In genomic region chr11:95586681-95587080, GRCh38 we compare ENCODE assay signal across 20 cellular contexts.
DNase-seq lines count a peak whose midpoint lies in the region; ATAC-seq, FAIRE-seq and TF ChIP-seq lines count a peak whose summit lies in the region.
"Had no signal": no experiment of that assay in that cellular context is flagged by ENCODE, and none has a peak within 500 bp of the region (broad histone marks: within the 10 kb centered on the region; RNA-seq: fewer than 3 reads in every experiment).

No MANE protein-coding gene starts in this region.

- H3K23ac ChIP-seq in H9 (ENCODE audit: insufficient read length, low read depth, low read length) = no peak overlapping the region

- no peak overlapping the region for H3K4ac ChIP-seq in H9 (ENCODE audit: low read depth, low read length)

- H3K27ac Mint-ChIP-seq in H9 (0 out of 7 replicates have a peak overlapping the region, but pooled peaks of 1 of the 3 experiments have one; percentile 43), mesothelial cell of epicardium (peak overlapping the region; percentile 50)
- peak overlapping the region; percentile 39 for H3K27ac Mint-ChIP-seq in activated T-helper 2 cell treated with anti-CD3 and anti-CD28 coated beads, Interferon-gamma antibody, Interleukin-2, Interleukin-4, amounts not matched to agents 10 μg/mL and 5 μg/mL and 100 μg/mL, durations not matched to agents 14 hours and 24 hours and 36 hours
- H3K27ac Mint-ChIP-seq: CD8-positive, alpha-beta memory T cell had no signal

- H3K4me1 ChIP-seq in H9 (ENCODE audit: insufficient read depth, low read length) = no peaks in the 10 kb centered on the region
- H3K4me1 ChIP-seq: BLaER1 treated with 17β-estradiol and CSF1 and Interleukin-3, amounts not matched to agents 10 nM and 100 nM had no signal

- no peak overlapping the region for H2BK12ac ChIP-seq in H9 (ENCODE audit: insufficient read length, low read depth, low read length)

- no peak overlapping the region for H3K9ac ChIP-seq in H9 (ENCODE audit: extremely low read depth, insufficient read length, low read length)
- H3K9ac ChIP-seq: BLaER1 treated with 17β-estradiol and CSF1 and Interleukin-3, amounts not matched to agents 10 nM and 100 nM had no signal

- no peak overlapping the region for H2BK5ac ChIP-seq in H9 (ENCODE audit: insufficient read length, low read length)

- no peak overlapping the region for H2AK5ac ChIP-seq in H9 (ENCODE audit: insufficient read length, low read length)

- no peak overlapping the region for H3T11ph ChIP-seq in H9 (ENCODE audit: low read length)

- H3K23me2 ChIP-seq in H9 (ENCODE audit: insufficient read length, low read depth, low read length, poor library complexity, severe bottlenecking) = no peaks in the 10 kb centered on the region

- no CpG with 5 or more reads among the region's 4 CpGs for WGBS in H9 (ENCODE audit: extremely low coverage, insufficient read length, low lambda C conversion rate)

- H3K18ac ChIP-seq in H9 (ENCODE audit: insufficient read length, low read depth, low read length) = no peak overlapping the region

- H2AFZ ChIP-seq in H9 (ENCODE audit: low read length) = peak overlapping the region; percentile 40

- no peak overlapping the region for H3K27ac ChIP-seq in H9 (ENCODE audit: insufficient read length, low read depth, low read length)
- H3K27ac ChIP-seq: BLaER1 treated with 17β-estradiol and CSF1 and Interleukin-3, amounts not matched to agents 10 nM and 100 nM; RWPE1 had no signal

- H3K9me3 ChIP-seq in H9 (ENCODE audit: control insufficient read depth, low read depth, low read length) = no peaks in the 10 kb centered on the region
- H3K9me3 ChIP-seq: BLaER1 treated with 17β-estradiol and CSF1 and Interleukin-3, amounts not matched to agents 10 nM and 100 nM had no signal

- H3K27me3 ChIP-seq in H9 (ENCODE audit: insufficient read depth, low read length) = no peaks in the 10 kb centered on the region
- H3K27me3 ChIP-seq: BLaER1 treated with 17β-estradiol and CSF1 and Interleukin-3, amounts not matched to agents 10 nM and 100 nM had no signal

- H4K5ac ChIP-seq in H9 (ENCODE audit: insufficient read length, low read depth, low read length) = no peak overlapping the region

- no peak overlapping the region for H3K4me2 ChIP-seq in H9 (ENCODE audit: insufficient read depth, insufficient read length, low read length)
- H3K4me2 ChIP-seq: BLaER1 treated with 17β-estradiol and CSF1 and Interleukin-3, amounts not matched to agents 10 nM and 100 nM had no signal

- peak; percentile 12 for ATAC-seq in sciatic nerve
- ATAC-seq in HG03095 (IDR thresholded peaks at IDR 0.05; ENCODE audit: unreplicated experiment) = no peak
- ATAC-seq: K562, SK-N-SH treated with all-trans-retinoic acid at 6 μM for 48 hours had no signal

- no peak overlapping the region for H2BK15ac ChIP-seq in H9 (ENCODE audit: low read depth, low read length)

- H4K91ac ChIP-seq in H9 (ENCODE audit: insufficient read length, low read depth, low read length) = no peak overlapping the region

- TF ChIP-seq CTCF in H9 (conservative IDR thresholded peaks at IDR 0.05) (no peak), mesothelial cell of epicardium (IDR thresholded peaks at IDR 0.05; ENCODE audit: unreplicated experiment) (no peak)

- H3K4me3 Mint-ChIP-seq in H9 (no peak overlapping the region), mesothelial cell of epicardium (no peak overlapping the region)
- no peak overlapping the region for H3K4me3 Mint-ChIP-seq in activated T-helper 2 cell treated with anti-CD3 and anti-CD28 coated beads, Interferon-gamma antibody, Interleukin-2, Interleukin-4, amounts not matched to agents 10 μg/mL and 5 μg/mL and 100 μg/mL, durations not matched to agents 14 hours and 24 hours and 36 hours (ENCODE audit: low read depth)
- H3K4me3 Mint-ChIP-seq: CD8-positive, alpha-beta memory T cell had no signal

- H3K79me1 ChIP-seq in H9 (ENCODE audit: insufficient read depth, low read depth, low read length, poor library complexity, severe bottlenecking) = no peaks in the 10 kb centered on the region

- no peak overlapping the region for H2BK20ac ChIP-seq in H9 (ENCODE audit: low read depth, low read length, poor library complexity, severe bottlenecking)

- H3K4me1 Mint-ChIP-seq in H9 (peaks cover 4% of the 10 kb centered on the region in 2 experiments), mesothelial cell of epicardium (peaks cover 18% of the 10 kb centered on the region)
- peaks cover 28% of the 10 kb centered on the region for H3K4me1 Mint-ChIP-seq in activated T-helper 2 cell treated with anti-CD3 and anti-CD28 coated beads, Interferon-gamma antibody, Interleukin-2, Interleukin-4, amounts not matched to agents 10 μg/mL and 5 μg/mL and 100 μg/mL, durations not matched to agents 14 hours and 24 hours and 36 hours (ENCODE audit: low read depth)

- no peaks in the 10 kb centered on the region for H4K20me1 ChIP-seq in H9 (ENCODE audit: control insufficient read depth, insufficient read depth, insufficient read length)
- H4K20me1 ChIP-seq: BLaER1 treated with 17β-estradiol and CSF1 and Interleukin-3, amounts not matched to agents 10 nM and 100 nM had no signal

- H3K79me2 ChIP-seq in H9 (ENCODE audit: insufficient read depth, low read length) = no peaks in the 10 kb centered on the region

- H3K36me3 Mint-ChIP-seq in H9 (ENCODE audit: insufficient read depth in 1 of 3, low read depth in 3 of 3) = no peaks in the 10 kb centered on the region
- H3K36me3 Mint-ChIP-seq in activated T-helper 2 cell treated with anti-CD3 and anti-CD28 coated beads, Interferon-gamma antibody, Interleukin-2, Interleukin-4, amounts not matched to agents 10 μg/mL and 5 μg/mL and 100 μg/mL, durations not matched to agents 14 hours and 24 hours and 36 hours (ENCODE audit: low read depth) = peaks cover 6% of the 10 kb centered on the region
- H3K36me3 Mint-ChIP-seq in mesothelial cell of epicardium = no peaks in the 10 kb centered on the region

- H3K9me3 Mint-ChIP-seq in H9 = no peaks in the 10 kb centered on the region
- H3K9me3 Mint-ChIP-seq in activated T-helper 2 cell treated with anti-CD3 and anti-CD28 coated beads, Interferon-gamma antibody, Interleukin-2, Interleukin-4, amounts not matched to agents 10 μg/mL and 5 μg/mL and 100 μg/mL, durations not matched to agents 14 hours and 24 hours and 36 hours = peaks cover 7% of the 10 kb centered on the region
- H3K9me3 Mint-ChIP-seq in mesothelial cell of epicardium = peaks cover 10% of the 10 kb centered on the region
- H3K9me3 Mint-ChIP-seq: CD8-positive, alpha-beta memory T cell had no signal

- H3K14ac ChIP-seq in H9 (ENCODE audit: insufficient read depth, low read length) = no peak overlapping the region

- FAIRE-seq in HTR-8/SVneo (lab: Jason Lieb, UNC) = no peak
- FAIRE-seq: K562 had no signal

- H4K8ac ChIP-seq in H9 (replicated peaks; ENCODE audit: insufficient read length, low read depth, low read length) = no peak overlapping the region

- H3K56ac ChIP-seq in H9 (ENCODE audit: insufficient read length, low read depth, low read length) = no peak overlapping the region

- intact Hi-C loops in activated T-helper 2 cell treated with anti-CD3 and anti-CD28 coated beads, Interferon-gamma antibody, Interleukin-2, Interleukin-4, amounts not matched to agents 10 μg/mL and 5 μg/mL and 100 μg/mL, durations not matched to agents 14 hours and 24 hours and 36 hours (cut with micrococcal nuclease) = loop anchor here (2.0 to 10.0 kb wide), 3 partner anchors 14 to 242 kb away; no protein-coding TSS in a partner anchor
- intact Hi-C loops in sciatic nerve (cut with DNase I) = no loop called here

- H3K27me3 Mint-ChIP-seq in H9 (ENCODE audit: low read depth) = peaks cover 2% of the 10 kb centered on the region; the same call in 1 of the 2 replicates
- no peaks in the 10 kb centered on the region for H3K27me3 Mint-ChIP-seq in activated T-helper 2 cell treated with anti-CD3 and anti-CD28 coated beads, Interferon-gamma antibody, Interleukin-2, Interleukin-4, amounts not matched to agents 10 μg/mL and 5 μg/mL and 100 μg/mL, durations not matched to agents 14 hours and 24 hours and 36 hours (ENCODE audit: low read depth)
- no peaks in the 10 kb centered on the region for H3K27me3 Mint-ChIP-seq in mesothelial cell of epicardium (ENCODE audit: low read depth)
- H3K27me3 Mint-ChIP-seq: CD8-positive, alpha-beta memory T cell had no signal

- DNase-seq in H9 (no peak), mesothelial cell of epicardium (ENCODE audit: low spot score in 2 of 2, unreplicated experiment in 2 of 2) (no peak), sciatic nerve (ENCODE audit: low spot score) (no peak), mucosa of gallbladder (ENCODE audit: low spot score) (no peak), HTR-8/SVneo (ENCODE audit: insufficient read length, low spot score) (no peak), occipital lobe (lab: John Stamatoyannopoulos, UW) (no peak)
- DNase-seq in activated T-helper 2 cell treated with anti-CD3 and anti-CD28 coated beads, Interferon-gamma antibody, Interleukin-2, Interleukin-4, amounts not matched to agents 10 μg/mL and 5 μg/mL and 100 μg/mL, durations not matched to agents 14 hours and 24 hours and 36 hours (ENCODE audit: low spot score) = no peak
- DNase-seq: CD8-positive, alpha-beta memory T cell; DND-41; H7; NCI-H1105 treated with DMSO at 0.1 percent for 48 hours; NCI-H1694 treated with DMSO at 0.1 percent for 48 hours; NCI-H748 treated with DMSO at 0.1 percent for 48 hours; OCI-M1; SIG-M5 had no signal

- no peak overlapping the region for H2BK120ac ChIP-seq in H9 (ENCODE audit: low read depth, low read length, poor library complexity, severe bottlenecking)
